In genomic region chr13:61812286-61812685, GRCh38 we compare ENCODE assay signal across 16 cellular contexts.
DNase-seq lines count a peak whose midpoint lies in the region.
"Had no signal": no experiment of that assay in that cellular context is flagged by ENCODE, and none has a peak within 500 bp of the region (broad histone marks: within the 10 kb centered on the region; RNA-seq: fewer than 3 reads in every experiment).

No MANE protein-coding gene starts in this region.

- DNase-seq in DMS 273 (lab: John Stamatoyannopoulos, UW; ENCODE audit: unreplicated experiment) = peak; percentile 0
- no peak for DNase-seq in DMS 273 treated with DMSO at 0.1 percent for 48 hours (lab: John Stamatoyannopoulos, UW)
- peak; percentile 19 for DNase-seq in inferior parietal cortex (ENCODE audit: extremely low spot score)
- DNase-seq in superior temporal gyrus (ENCODE audit: extremely low spot score) = peak; percentile 30
- no peak for DNase-seq in cortex of kidney (lab: John Stamatoyannopoulos, UW)
- no peak for DNase-seq in DMS153 (lab: John Stamatoyannopoulos, UW)
- DNase-seq: AML-193; Caco-2; Calu3; CD4-positive, alpha-beta T cell; CD8-positive, alpha-beta T cell; DMS53; DMS79; DND-41; EL; GDM1 had no signal

Comparison
In these comparisons a context has a peak if more than half of its experiments do, and no peak if none do; other contexts are left out.
1. DNase-seq: peak in DMS 273 (single experiment), inferior parietal cortex (single experiment) and superior temporal gyrus (single experiment); none in DMS 273 treated with DMSO at 0.1 percent for 48 hours (single experiment), cortex of kidney (single experiment) and DMS153 (single experiment).